Comparison of ENCODE assay signal across 8 cellular contexts in genomic region chr4:109294006-109294405, GRCh38. TPM values are rescaled to one million over a fixed set of nuclear protein-coding genes. Genes with fewer than 3 reads are reported as not detected.
A peak's percentile ranks its signal among the peaks of the same experiment; 100 is the strongest.
DNase-seq lines count a peak whose midpoint lies in the region; ATAC-seq lines count a peak whose summit lies in the region.

No MANE protein-coding gene starts in this region.

- no peak overlapping the region for H3K23ac ChIP-seq in trophoblast cell (ENCODE audit: low read length)

- no peaks in the 10 kb centered on the region for H3K4me1 ChIP-seq in trophoblast cell (ENCODE audit: control insufficient read depth in 1 of 2, insufficient read depth in 2 of 2, low read length in 2 of 2)

- no peaks in the 10 kb centered on the region for H3K36me3 Mint-ChIP-seq in activated CD8-positive, alpha-beta memory T cell treated with anti-CD3 and anti-CD28 coated beads, Interleukin-2, amount 10 ng/mL, durations not matched to agents 7 days and 5 days

- H4K91ac ChIP-seq in trophoblast cell (ENCODE audit: low read depth, low read length) = no peak overlapping the region

- no peaks in the 10 kb centered on the region for H3K4me1 Mint-ChIP-seq in activated CD8-positive, alpha-beta memory T cell treated with anti-CD3 and anti-CD28 coated beads, Interleukin-2, amount 10 ng/mL, durations not matched to agents 7 days and 5 days

- H3K36me3 ChIP-seq in trophoblast cell (ENCODE audit: control insufficient read depth in 1 of 2, insufficient read depth in 2 of 2, low read length in 2 of 2) = no peaks in the 10 kb centered on the region

- H3K4me3 Mint-ChIP-seq in activated CD8-positive, alpha-beta memory T cell treated with anti-CD3 and anti-CD28 coated beads, Interleukin-2, amount 10 ng/mL, durations not matched to agents 7 days and 5 days = no peak overlapping the region

- H3K79me2 ChIP-seq in trophoblast cell (ENCODE audit: control insufficient read depth, insufficient read depth, low read length, poor library complexity) = no peaks in the 10 kb centered on the region

- H3K4ac ChIP-seq in trophoblast cell (ENCODE audit: low read depth, low read length) = no peak overlapping the region

- H3K9me3 ChIP-seq in trophoblast cell (ENCODE audit: insufficient read depth, low read depth, low read length) = no peaks in the 10 kb centered on the region

- ATAC-seq in activated CD8-positive, alpha-beta memory T cell treated with anti-CD3 and anti-CD28 coated beads, Interleukin-2, amount 10 ng/mL, durations not matched to agents 7 days and 5 days = peak; percentile 71
- ATAC-seq in GM21737 (IDR thresholded peaks at IDR 0.05; ENCODE audit: unreplicated experiment) = peak; percentile 77

- H2BK120ac ChIP-seq in trophoblast cell (ENCODE audit: insufficient read depth, low read length, poor library complexity) = no peak overlapping the region

- CTCF ChIA-PET in activated CD8-positive, alpha-beta memory T cell treated with anti-CD3 and anti-CD28 coated beads, Interleukin-2, amount 10 ng/mL, durations not matched to agents 7 days and 5 days (lab: Charles Lee) = interaction anchor here (1.4 to 1.7 kb wide), 2 partner anchors 11 to 112 kb away, joined by 3 to 5 read pairs; no protein-coding TSS in a partner anchor

- no peak overlapping the region for H4K12ac ChIP-seq in trophoblast cell (ENCODE audit: low read depth, low read length)

- no peak overlapping the region for H3K27ac Mint-ChIP-seq in activated CD8-positive, alpha-beta memory T cell treated with anti-CD3 and anti-CD28 coated beads, Interleukin-2, amount 10 ng/mL, durations not matched to agents 7 days and 5 days

- H3K9ac ChIP-seq in trophoblast cell (ENCODE audit: low read length) = no peak overlapping the region

- no peak overlapping the region for H3K4me2 ChIP-seq in trophoblast cell (ENCODE audit: low read length)

- peaks cover 38% of the 10 kb centered on the region for H3K27me3 Mint-ChIP-seq in activated CD8-positive, alpha-beta memory T cell treated with anti-CD3 and anti-CD28 coated beads, Interleukin-2, amount 10 ng/mL, durations not matched to agents 7 days and 5 days

- no peak overlapping the region for H2AFZ ChIP-seq in trophoblast cell (ENCODE audit: insufficient read depth, low read length, poor library complexity)

- WGBS in trophoblast cell (ENCODE audit: extremely low coverage, insufficient coverage, insufficient read length) = no CpG with 5 or more reads among the region's 1 CpG

- peak; percentile 49 for DNase-seq in activated CD8-positive, alpha-beta memory T cell treated with anti-CD3 and anti-CD28 coated beads, Interleukin-2, amount 10 ng/mL, durations not matched to agents 7 days and 5 days
- no peak for DNase-seq in activated CD8-positive, alpha-beta memory T cell treated with anti-CD3 and anti-CD28 coated beads, Interleukin-2, amount 50 U/mL, for 48 hours
- DNase-seq in HT-29 (ENCODE audit: low spot score) = peak; percentile 39
- peak; percentile 16 for DNase-seq in activated naive CD4-positive, alpha-beta T cell treated with anti-CD3 and anti-CD28 coated beads, Interleukin-2, amount 50 U/mL, for 16 hours
- DNase-seq in trophoblast cell = peak; percentile 39 to 41
- DNase-seq in NCI-H1436 treated with DMSO at 0.1 percent for 48 hours (lab: John Stamatoyannopoulos, UW) = no peak
- DNase-seq in NCI-H2029 treated with DMSO at 0.1 percent for 48 hours (lab: John Stamatoyannopoulos, UW) = no peak

- no peak overlapping the region for H3K18ac ChIP-seq in trophoblast cell (ENCODE audit: low read length)

- no peaks in the 10 kb centered on the region for H3K79me1 ChIP-seq in trophoblast cell (ENCODE audit: low read length)

- H2AK5ac ChIP-seq in trophoblast cell (ENCODE audit: low read length) = no peak overlapping the region

- no peak overlapping the region for H3K14ac ChIP-seq in trophoblast cell (ENCODE audit: low read length)

- no peak overlapping the region for H2BK12ac ChIP-seq in trophoblast cell (ENCODE audit: low read length)

- H3K4me3 ChIP-seq in trophoblast cell (ENCODE audit: low read depth, low read length) = no peak overlapping the region

- no peaks in the 10 kb centered on the region for H3K27me3 ChIP-seq in trophoblast cell (ENCODE audit: insufficient read depth, low read length)

- no peak overlapping the region for H3K27ac ChIP-seq in trophoblast cell (ENCODE audit: low read depth, low read length)

- H4K8ac ChIP-seq in trophoblast cell (ENCODE audit: low read depth, low read length) = no peak overlapping the region

- no peaks in the 10 kb centered on the region for H3K9me3 Mint-ChIP-seq in activated CD8-positive, alpha-beta memory T cell treated with anti-CD3 and anti-CD28 coated beads, Interleukin-2, amount 10 ng/mL, durations not matched to agents 7 days and 5 days (ENCODE audit: low read depth)

- H2BK5ac ChIP-seq in trophoblast cell (ENCODE audit: low read depth, low read length, poor library complexity) = no peak overlapping the region

RNA-seq across cellular contexts. Expression of gene COL25A1, which starts 8.5 kb away (rescaled TPM):
- not detected for total RNA-seq in activated CD8-positive, alpha-beta memory T cell treated with anti-CD3 and anti-CD28 coated beads, Interleukin-2, amount 10 ng/mL, durations not matched to agents 7 days and 5 days
- total RNA-seq in HT-29 (2014; rRNA removed; shearing (Covaris generic)) = not detected in 2 replicates
- polyA plus RNA-seq in trophoblast cell (2013) = 2.1 and 2.2 TPM in 2 replicates

Comparison
In these comparisons a context has a peak if more than half of its experiments do, and no peak if none do; other contexts are left out.
1. DNase-seq: peak in activated CD8-positive, alpha-beta memory T cell treated with anti-CD3 and anti-CD28 coated beads, Interleukin-2, amount 10 ng/mL, durations not matched to agents 7 days and 5 days (single experiment), HT-29 (single experiment), activated naive CD4-positive, alpha-beta T cell treated with anti-CD3 and anti-CD28 coated beads, Interleukin-2, amount 50 U/mL, for 16 hours (single experiment) and trophoblast cell (2 of 2); none in activated CD8-positive, alpha-beta memory T cell treated with anti-CD3 and anti-CD28 coated beads, Interleukin-2, amount 50 U/mL, for 48 hours (single experiment), NCI-H1436 treated with DMSO at 0.1 percent for 48 hours (single experiment) and NCI-H2029 treated with DMSO at 0.1 percent for 48 hours (single experiment).